ENCODE assay signal across 1 cellular context in genomic region chr6:166970776-166971175, GRCh38.
A peak's percentile ranks its signal among the peaks of the same experiment; 100 is the strongest.
TF ChIP-seq lines count a peak whose summit lies in the region.

No MANE protein-coding gene starts in this region.

TF ChIP-seq in HepG2, 621 proteins besides CTCF, POLR2A, EP300 and RAD21:
- peak; percentile 42 for TF ChIP-seq AGO2 (optimal IDR thresholded peaks at IDR 0.05; ENCODE audit: low read depth, low read length)
- no peak for TF ChIP-seq PRDM10 (CRISPR knock-in tag; IDR thresholded peaks at IDR 0.05; ENCODE audit: low read depth)
- TF ChIP-seq PHF20 (CRISPR knock-in tag; IDR thresholded peaks at IDR 0.05) = no peak
TF ChIP-seq in HepG2: peak in this region for 1.
